Comparison of ENCODE assay signal across 23 cellular contexts in the genomic region with DNA sequence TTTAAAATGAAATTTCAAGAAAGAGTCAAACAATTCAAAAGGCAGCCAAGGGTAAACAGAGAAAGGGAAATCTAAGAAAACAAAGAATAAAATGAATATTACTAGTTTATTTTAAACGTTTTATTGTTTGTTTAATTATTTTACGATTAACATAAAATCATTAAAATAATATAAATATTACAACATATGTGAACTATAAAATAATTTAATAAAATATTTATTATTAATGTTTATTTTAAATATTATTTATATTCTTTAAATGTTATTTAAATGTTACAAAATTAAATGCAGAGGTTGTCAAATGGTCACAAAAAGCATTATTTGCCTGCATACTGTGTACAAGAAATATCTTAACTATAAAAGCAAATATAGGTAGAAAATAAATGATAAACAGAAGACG.
"Had no signal": no experiment of that assay in that cellular context is flagged by ENCODE, and none has a peak within 500 bp of the region (broad histone marks: within the 10 kb centered on the region; RNA-seq: fewer than 3 reads in every experiment).

No MANE protein-coding gene starts in this region.

- H3K9me3 ChIP-seq: SJSA1 had no signal

- H3K9ac ChIP-seq: KMS-11 had no signal

- H3K27ac ChIP-seq: HL-60, KMS-11, SJSA1, SK-N-MC had no signal

- DNase-seq: Kasumi-1, MV-4-11, NCI-H1048, NCI-H1105, NCI-H1417, NCI-H1436 treated with DMSO at 0.1 percent for 48 hours, NCI-H1694 treated with DMSO at 0.1 percent for 48 hours, NCI-H1930, NCI-H2081 treated with DMSO at 0.1 percent for 48 hours, NCI-H2171, NCI-H226, NCI-H446, NCI-H510A, NCI-H524 treated with DMSO at 0.1 percent for 48 hours, NCI-H69, NCI-H774, SIG-M5 had no signal

- H3K36me3 ChIP-seq: SJSA1 had no signal

- H3K4me1 ChIP-seq: SJSA1 had no signal

- FAIRE-seq: HTR-8/SVneo, K562 had no signal

- H3K4me3 ChIP-seq: K562, SJSA1, SK-N-MC had no signal
